11 cellular contexts compared by ENCODE assay signal in genomic region chr4:8015512-8015911, GRCh38.
DNase-seq lines count a peak whose midpoint lies in the region; ATAC-seq, FAIRE-seq and TF ChIP-seq lines count a peak whose summit lies in the region.
"Had no signal": no experiment of that assay in that cellular context is flagged by ENCODE, and none has a peak within 500 bp of the region (broad histone marks: within the 10 kb centered on the region; RNA-seq: fewer than 3 reads in every experiment).

No MANE protein-coding gene starts in this region.

- H3K9ac ChIP-seq in keratinocyte (ENCODE audit: control insufficient read depth, extremely low read depth, insufficient read depth, low read length) = no peak overlapping the region

- no peaks in the 10 kb centered on the region for H3K4me1 ChIP-seq in HEK293 (ENCODE audit: control insufficient read depth, insufficient read depth, low read length)
- H3K4me1 ChIP-seq in keratinocyte (ENCODE audit: control insufficient read depth, extremely low read depth, insufficient read depth, low read length) = peaks cover 10% of the 10 kb centered on the region

- CTCF ChIA-PET in HEK293 (lab: Yijun Ruan, JAX) = interaction anchor here (0.6 to 1.0 kb wide), 6 partner anchors 28 to 223 kb away, joined by 3 to 6 read pairs (median 4); no protein-coding TSS in a partner anchor

- no peak overlapping the region for H3K4me2 ChIP-seq in keratinocyte (ENCODE audit: control insufficient read depth, extremely low read depth, insufficient read depth, low read depth, low read length)

- no peaks in the 10 kb centered on the region for H4K20me1 ChIP-seq in keratinocyte (ENCODE audit: control insufficient read depth, extremely low read depth, insufficient read depth, low read length)

- no peak overlapping the region for H2AFZ ChIP-seq in keratinocyte (ENCODE audit: control insufficient read depth, low read length)

- POLR2A ChIA-PET in HEK293 (lab: Yijun Ruan, JAX) = no interaction called here

- no peak overlapping the region for H3K27ac ChIP-seq in HEK293 (ENCODE audit: extremely low read depth, low read depth, low read length)
- H3K27ac ChIP-seq in keratinocyte (ENCODE audit: control insufficient read depth, insufficient read depth, low read length) = no peak overlapping the region
- H3K27ac ChIP-seq: left lung had no signal

- peaks cover 35% of the 10 kb centered on the region for H3K27me3 ChIP-seq in keratinocyte (ENCODE audit: control insufficient read depth, extremely low read depth, insufficient read depth, low read length)
- H3K27me3 ChIP-seq: left lung had no signal

- H3K9me1 ChIP-seq in keratinocyte (ENCODE audit: control insufficient read depth, extremely low read depth, insufficient read depth, low read length) = no peaks in the 10 kb centered on the region

- dilution Hi-C loops in keratinocyte (cut with MboI; ENCODE audit: extremely low pct_ligation_motif_present, low sequenced_read_pairs) = no loop called here

- no peak for ATAC-seq in GM21423 (IDR thresholded peaks at IDR 0.05; ENCODE audit: unreplicated experiment)
- ATAC-seq: left lung had no signal

- no peak for FAIRE-seq in keratinocyte (lab: Jason Lieb, UNC)

- DNase-seq in AG20443 (ENCODE audit: low spot score) (peak; percentile 68), astrocyte of the cerebellum (ENCODE audit: low read depth) (no peak), keratinocyte (ENCODE audit: low read depth, low spot score) (no peak), activated gamma-delta T cell (lab: John Stamatoyannopoulos, UW) (no peak), putamen (ENCODE audit: low spot score) (no peak)
- DNase-seq in activated effector memory CD4-positive, alpha-beta T cell treated with Interleukin-2 at 50 U/mL for 16 hours = no peak
- DNase-seq: activated CD4-positive, CD25-positive, alpha-beta regulatory T cell; NCI-H1436 had no signal

- TF ChIP-seq CTCF in HEK293 (tag by site-specific recombination; IDR thresholded peaks at IDR 0.05) = 0 out of 2 replicates have a peak, but pooled peaks have one; percentile 47
- TF ChIP-seq CTCF in astrocyte of the cerebellum (IDR thresholded peaks at IDR 0.05; ENCODE audit: low read depth, low read length, missing control alignments) = peak; percentile 56
- peak; percentile 25 to 58 (median 30) for TF ChIP-seq CTCF in keratinocyte (optimal IDR thresholded peaks at IDR 0.05 in 1 of 3, IDR thresholded peaks at IDR 0.05 in 1 of 3, conservative IDR thresholded peaks at IDR 0.05 in 1 of 3; ENCODE audit: extremely low read depth in 1 of 3, insufficient read depth in 2 of 3, low read length in 3 of 3)

- no peaks in the 10 kb centered on the region for H3K9me3 ChIP-seq in HEK293 (ENCODE audit: control insufficient read depth, insufficient read depth, low read depth, low read length)
- H3K9me3 ChIP-seq in keratinocyte (ENCODE audit: control insufficient read depth, low read depth, low read length) = no peaks in the 10 kb centered on the region
- H3K9me3 ChIP-seq: left lung had no signal

- no peak overlapping the region for H3K4me3 ChIP-seq in HEK293 (ENCODE audit: low read depth, low read length)
- no peak overlapping the region for H3K4me3 ChIP-seq in astrocyte of the cerebellum (ENCODE audit: low read depth, low read length)
- H3K4me3 ChIP-seq in keratinocyte (ENCODE audit: control insufficient read depth in 2 of 3, extremely low read depth in 1 of 3, insufficient read depth in 2 of 3, low read depth in 1 of 3, low read length in 3 of 3) = no peak overlapping the region
- H3K4me3 ChIP-seq: left lung had no signal

- H3K79me2 ChIP-seq in keratinocyte (ENCODE audit: control insufficient read depth, insufficient read depth, low read length) = no peaks in the 10 kb centered on the region

- H3K36me3 ChIP-seq in HEK293 (ENCODE audit: control insufficient read depth in 2 of 2, insufficient read depth in 1 of 2, low read length in 2 of 2) = no peaks in the 10 kb centered on the region
- H3K36me3 ChIP-seq in keratinocyte (ENCODE audit: control insufficient read depth in 2 of 2, extremely low read depth in 1 of 2, insufficient read depth in 2 of 2, low read length in 2 of 2) = no peaks in the 10 kb centered on the region
- H3K36me3 ChIP-seq: left lung had no signal

- in situ Hi-C loops in astrocyte of the cerebellum (cut with HindIII; ENCODE audit: low sequenced_read_pairs) = no loop called here

TF ChIP-seq in HEK293, 187 proteins besides CTCF, POLR2A, EP300 and RAD21 (continues in another document):
- TF ChIP-seq ZNF571 (tag by site-specific recombination; IDR thresholded peaks at IDR 0.05) (no peak), IKZF3 (tag by site-specific recombination; IDR thresholded peaks at IDR 0.05) (no peak), ZFHX2 (tag by site-specific recombination; conservative IDR thresholded peaks at IDR 0.05) (0 out of 2 replicates have a peak, but pooled peaks have one; percentile 15), ZNF169 (tag by site-specific recombination; IDR thresholded peaks at IDR 0.05) (no peak), ZNF433 (tag by site-specific recombination; IDR thresholded peaks at IDR 0.05; ENCODE audit: low read depth) (no peak), EGR2 (tag by site-specific recombination; IDR thresholded peaks at IDR 0.05; ENCODE audit: low read depth) (peak; percentile 57), GLIS2 (tag by site-specific recombination; IDR thresholded peaks at IDR 0.05) (0 out of 2 replicates have a peak, but pooled peaks have one; percentile 24), ZNF549 (tag by site-specific recombination; IDR thresholded peaks at IDR 0.05) (no peak), KLF8 (tag by site-specific recombination; IDR thresholded peaks at IDR 0.05) (no peak), ZNF112 (tag by site-specific recombination; IDR thresholded peaks at IDR 0.05) (no peak), ZNF335 (tag by site-specific recombination; conservative IDR thresholded peaks at IDR 0.05) (no peak)
- TF ChIP-seq, protein P1, sequence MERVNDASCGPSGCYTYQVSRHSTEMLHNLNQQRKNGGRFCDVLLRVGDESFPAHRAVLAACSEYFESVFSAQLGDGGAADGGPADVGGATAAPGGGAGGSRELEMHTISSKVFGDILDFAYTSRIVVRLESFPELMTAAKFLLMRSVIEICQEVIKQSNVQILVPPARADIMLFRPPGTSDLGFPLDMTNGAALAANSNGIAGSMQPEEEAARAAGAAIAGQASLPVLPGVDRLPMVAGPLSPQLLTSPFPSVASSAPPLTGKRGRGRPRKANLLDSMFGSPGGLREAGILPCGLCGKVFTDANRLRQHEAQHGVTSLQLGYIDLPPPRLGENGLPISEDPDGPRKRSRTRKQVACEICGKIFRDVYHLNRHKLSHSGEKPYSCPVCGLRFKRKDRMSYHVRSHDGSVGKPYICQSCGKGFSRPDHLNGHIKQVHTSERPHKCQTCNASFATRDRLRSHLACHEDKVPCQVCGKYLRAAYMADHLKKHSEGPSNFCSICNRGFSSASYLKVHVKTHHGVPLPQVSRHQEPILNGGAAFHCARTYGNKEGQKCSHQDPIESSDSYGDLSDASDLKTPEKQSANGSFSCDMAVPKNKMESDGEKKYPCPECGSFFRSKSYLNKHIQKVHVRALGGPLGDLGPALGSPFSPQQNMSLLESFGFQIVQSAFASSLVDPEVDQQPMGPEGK (tag by site-specific recombination; IDR thresholded peaks at IDR 0.05) = 0 out of 2 replicates have a peak, but pooled peaks have one; percentile 29
- TF ChIP-seq, protein P2, sequence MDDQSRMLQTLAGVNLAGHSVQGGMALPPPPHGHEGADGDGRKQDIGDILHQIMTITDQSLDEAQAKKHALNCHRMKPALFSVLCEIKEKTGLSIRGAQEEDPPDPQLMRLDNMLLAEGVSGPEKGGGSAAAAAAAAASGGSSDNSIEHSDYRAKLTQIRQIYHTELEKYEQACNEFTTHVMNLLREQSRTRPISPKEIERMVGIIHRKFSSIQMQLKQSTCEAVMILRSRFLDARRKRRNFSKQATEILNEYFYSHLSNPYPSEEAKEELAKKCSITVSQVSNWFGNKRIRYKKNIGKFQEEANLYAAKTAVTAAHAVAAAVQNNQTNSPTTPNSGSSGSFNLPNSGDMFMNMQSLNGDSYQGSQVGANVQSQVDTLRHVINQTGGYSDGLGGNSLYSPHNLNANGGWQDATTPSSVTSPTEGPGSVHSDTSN (CRISPR knock-in tag; IDR thresholded peaks at IDR 0.05) = no peak
